In the genomic region with DNA sequence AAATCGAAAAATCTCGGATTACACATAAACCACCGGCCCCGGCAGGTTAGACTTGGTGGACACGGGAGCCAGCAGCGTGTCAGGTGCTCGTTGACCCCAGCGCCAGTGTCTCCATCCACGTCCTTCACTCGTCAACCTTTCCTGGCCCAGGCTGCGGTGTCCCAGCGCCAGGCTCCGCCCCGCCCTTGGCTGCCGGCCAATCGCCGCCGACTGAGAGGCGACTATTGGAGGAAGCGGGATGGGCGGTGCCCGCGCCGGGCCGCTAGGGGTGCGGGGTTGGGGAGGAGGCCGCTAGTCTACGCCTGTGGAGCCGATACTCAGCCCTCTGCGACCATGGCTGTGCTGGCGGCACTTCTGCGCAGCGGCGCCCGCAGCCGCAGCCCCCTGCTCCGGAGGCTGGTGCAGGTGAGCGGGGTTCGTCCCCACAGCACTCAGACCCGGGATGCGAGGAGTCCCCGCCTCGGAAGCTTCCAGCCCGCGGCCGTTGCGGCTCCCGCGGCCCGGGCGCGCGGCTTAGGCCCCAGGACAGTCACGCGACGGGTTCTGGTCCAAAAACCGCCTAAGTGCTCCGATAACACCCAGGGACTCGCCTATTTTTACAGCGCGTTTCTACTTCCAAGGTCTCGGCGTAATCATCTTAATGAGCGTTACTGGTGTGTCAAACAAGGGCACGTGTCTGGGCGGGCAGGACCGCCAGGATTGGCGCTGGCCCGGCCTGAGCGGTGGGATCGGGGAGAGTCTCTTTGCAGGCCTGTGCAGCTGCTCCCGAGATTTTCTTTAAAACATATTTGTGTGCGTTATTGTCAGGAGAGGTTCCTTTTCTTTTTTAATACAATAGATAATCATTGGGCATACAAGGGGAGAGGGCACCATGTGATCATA, we compare ENCODE assay signal across 8 cellular contexts. TPM values are rescaled to one million over a fixed set of nuclear protein-coding genes. Genes with fewer than 3 reads are reported as not detected.
A peak's percentile ranks its signal among the peaks of the same experiment; 100 is the strongest.
DNase-seq lines count a peak whose midpoint lies in the region; ATAC-seq and TF ChIP-seq lines count a peak whose summit lies in the region.

A gene (plus strand): TSS at position 294 of the 882 bp plus-strand sequence. CDS start 40 bp downstream, at position 334.

- H3K27me3 ChIP-seq in CD4-positive, alpha-beta T cell (ENCODE audit: control insufficient read depth, insufficient read depth, low read length) = no peaks in the 10 kb centered on the region
- no peaks in the 10 kb centered on the region for H3K27me3 ChIP-seq in dorsolateral prefrontal cortex

- 0 to 1% methylated on average over 28 to 59 of the region's 73 CpGs for WGBS in lower leg skin, 2 donors

- peak within 1 kb of the TSS; percentile 89 for H3K4me3 Mint-ChIP-seq in CD4-positive, alpha-beta T cell
- peak within 1 kb of the TSS; percentile 87 for H3K4me3 Mint-ChIP-seq in activated CD4-positive, alpha-beta memory T cell treated with anti-CD3 and anti-CD28 coated beads for 36 hours

- CTCF ChIA-PET in CD4-positive, alpha-beta T cell (lab: Charles Lee) = interaction anchor here (1.6 kb wide), 1 partner anchor 113 kb away, joined by 3 read pairs; a partner anchor contains a TSS
- CTCF ChIA-PET in activated CD4-positive, alpha-beta memory T cell treated with anti-CD3 and anti-CD28 coated beads for 36 hours (lab: Charles Lee) = interaction anchor here (1.1 kb wide), 1 partner anchor 24 kb away, joined by 3 read pairs; no protein-coding TSS in a partner anchor

- DNase-seq in CD4-positive, alpha-beta T cell = peak; percentile 91 to 98 (median 96)
- DNase-seq in NCI-H82 (lab: John Stamatoyannopoulos, UW) (peak; percentile 95), dorsolateral prefrontal cortex (peak; percentile 92 to 98 (median 94)), lower leg skin (ENCODE audit: low spot score in 2 of 2) (peak; percentile 96 to 100)
- peak; percentile 98 for DNase-seq in activated CD4-positive, alpha-beta memory T cell treated with anti-CD3 and anti-CD28 coated beads for 36 hours
- peak; percentile 79 to 96 (median 88) for DNase-seq in stimulated activated CD4-positive, alpha-beta T cell treated with anti-CD3 and anti-CD28 coated beads, TNF-alpha, amount 100 ng/mL, for 1 hour (ENCODE audit: low read depth in 3 of 3, low spot score in 1 of 3)

- no peak for TF ChIP-seq CTCF in CD4-positive, alpha-beta T cell (IDR thresholded peaks at IDR 0.05)
- TF ChIP-seq CTCF in dorsolateral prefrontal cortex (IDR thresholded peaks at IDR 0.05 in 54 of 56, conservative IDR thresholded peaks at IDR 0.05 in 2 of 56; ENCODE audit: low read depth in 1 of 56, partially characterized antibody in 56 of 56) = peak in 48 of 56 donors; percentile 10 to 67 (median 46)
- no peak for TF ChIP-seq CTCF in lower leg skin (IDR thresholded peaks at IDR 0.05)

- H3K4me3 ChIP-seq in dorsolateral prefrontal cortex (peak within 1 kb of the TSS; percentile 61 to 96 (median 86)), lower leg skin (ENCODE audit: low read depth, poor library complexity, severe bottlenecking) (peak within 1 kb of the TSS; percentile 81)

- H3K9me3 ChIP-seq in CD4-positive, alpha-beta T cell (ENCODE audit: control insufficient read depth, low read length) = no peaks in the 10 kb centered on the region

- intact Hi-C loops in CD4-positive, alpha-beta T cell (cut with DNase I, micrococcal nuclease) = loop anchor here in 1 of 2 experiments (2.0 to 10.0 kb wide), 4 partner anchors 101 to 471 kb away; a partner anchor contains a TSS
- intact Hi-C loops in activated CD4-positive, alpha-beta memory T cell treated with anti-CD3 and anti-CD28 coated beads for 36 hours (cut with micrococcal nuclease) = loop anchor here (1.0 to 5.0 kb wide), 9 partner anchors 15 to 543 kb away; a partner anchor contains a TSS
- intact Hi-C loops in dorsolateral prefrontal cortex (cut with DNase I) (loop anchor here (5.0 kb wide), 3 partner anchors 101 to 541 kb away; a partner anchor contains a TSS), lower leg skin (cut with DNase I; ENCODE audit: low total_unique reads) (no loop called here)

- no peak for TF ChIP-seq POLR2A in lower leg skin (IDR thresholded peaks at IDR 0.05)

- H3K36me3 Mint-ChIP-seq in CD4-positive, alpha-beta T cell (ENCODE audit: low read depth) = peaks cover 3% of the 10 kb centered on the region
- peaks cover 3% of the 10 kb centered on the region for H3K36me3 Mint-ChIP-seq in activated CD4-positive, alpha-beta memory T cell treated with anti-CD3 and anti-CD28 coated beads for 36 hours

- H3K27ac Mint-ChIP-seq in CD4-positive, alpha-beta T cell = peak within 1 kb of the TSS; percentile 53
- H3K27ac Mint-ChIP-seq in activated CD4-positive, alpha-beta memory T cell treated with anti-CD3 and anti-CD28 coated beads for 36 hours = peak within 1 kb of the TSS; percentile 67

- POLR2A ChIA-PET in CD4-positive, alpha-beta T cell (lab: Charles Lee) = interaction anchor here (0.9 to 1.4 kb wide), 5 partner anchors 23 to 118 kb away, joined by 3 to 5 read pairs (median 3); a partner anchor contains a TSS
- POLR2A ChIA-PET in activated CD4-positive, alpha-beta memory T cell treated with anti-CD3 and anti-CD28 coated beads for 36 hours (lab: Charles Lee) = no interaction called here

- H3K27ac ChIP-seq in CD4-positive, alpha-beta T cell (ENCODE audit: low read depth, low read length) = peak within 1 kb of the TSS; percentile 46
- peak within 1 kb of the TSS; percentile 43 to 97 (median 90) for H3K27ac ChIP-seq in dorsolateral prefrontal cortex

- peak; percentile 98 for ATAC-seq in CD4-positive, alpha-beta T cell (ENCODE audit: poor library complexity)
- peak; percentile 98 for ATAC-seq in GM19397 (IDR thresholded peaks at IDR 0.05; ENCODE audit: unreplicated experiment)
- ATAC-seq in HG03571 (IDR thresholded peaks at IDR 0.05; ENCODE audit: unreplicated experiment) = peak; percentile 98

- H3K9me3 Mint-ChIP-seq in CD4-positive, alpha-beta T cell = no peaks in the 10 kb centered on the region
- no peaks in the 10 kb centered on the region for H3K9me3 Mint-ChIP-seq in activated CD4-positive, alpha-beta memory T cell treated with anti-CD3 and anti-CD28 coated beads for 36 hours

- no peaks in the 10 kb centered on the region for H3K27me3 Mint-ChIP-seq in CD4-positive, alpha-beta T cell
- H3K27me3 Mint-ChIP-seq in activated CD4-positive, alpha-beta memory T cell treated with anti-CD3 and anti-CD28 coated beads for 36 hours = no peaks in the 10 kb centered on the region

- peaks cover 42% of the 10 kb centered on the region for H3K4me1 Mint-ChIP-seq in CD4-positive, alpha-beta T cell (ENCODE audit: low read depth)
- H3K4me1 Mint-ChIP-seq in activated CD4-positive, alpha-beta memory T cell treated with anti-CD3 and anti-CD28 coated beads for 36 hours (ENCODE audit: low read depth) = peaks cover 38% of the 10 kb centered on the region

RNA-seq across cellular contexts. Expression of the gene that starts here (rescaled TPM):
- 10 to 100 TPM; 13.8 to 18.5 TPM for total RNA-seq in CD4-positive, alpha-beta T cell
- 10 to 100 TPM; 58.3 to 64.9 TPM for total RNA-seq in activated CD4-positive, alpha-beta memory T cell treated with anti-CD3 and anti-CD28 coated beads for 36 hours
- 10 to 100 TPM; 44.7 to 96.1 (median 72.4) TPM for total RNA-seq in dorsolateral prefrontal cortex
- total RNA-seq in lower leg skin = 100 to 1,000 TPM in 2 of 4 donors, 10 to 100 TPM in 2; 79.5 to 190 (median 117) TPM

Comparison
In these comparisons a context has a peak if more than half of its experiments do, and no peak if none do; other contexts are left out.
1. Peak in every context shown above with its lines: DNase-seq, ATAC-seq, H3K4me3 ChIP-seq and H3K27ac ChIP-seq.
2. CTCF ChIP-seq: peak in dorsolateral prefrontal cortex (48 of 56); none in CD4-positive, alpha-beta T cell (single experiment) and lower leg skin (0 of 3).